ENCODE assay signal across 9 cellular contexts in the genomic region with DNA sequence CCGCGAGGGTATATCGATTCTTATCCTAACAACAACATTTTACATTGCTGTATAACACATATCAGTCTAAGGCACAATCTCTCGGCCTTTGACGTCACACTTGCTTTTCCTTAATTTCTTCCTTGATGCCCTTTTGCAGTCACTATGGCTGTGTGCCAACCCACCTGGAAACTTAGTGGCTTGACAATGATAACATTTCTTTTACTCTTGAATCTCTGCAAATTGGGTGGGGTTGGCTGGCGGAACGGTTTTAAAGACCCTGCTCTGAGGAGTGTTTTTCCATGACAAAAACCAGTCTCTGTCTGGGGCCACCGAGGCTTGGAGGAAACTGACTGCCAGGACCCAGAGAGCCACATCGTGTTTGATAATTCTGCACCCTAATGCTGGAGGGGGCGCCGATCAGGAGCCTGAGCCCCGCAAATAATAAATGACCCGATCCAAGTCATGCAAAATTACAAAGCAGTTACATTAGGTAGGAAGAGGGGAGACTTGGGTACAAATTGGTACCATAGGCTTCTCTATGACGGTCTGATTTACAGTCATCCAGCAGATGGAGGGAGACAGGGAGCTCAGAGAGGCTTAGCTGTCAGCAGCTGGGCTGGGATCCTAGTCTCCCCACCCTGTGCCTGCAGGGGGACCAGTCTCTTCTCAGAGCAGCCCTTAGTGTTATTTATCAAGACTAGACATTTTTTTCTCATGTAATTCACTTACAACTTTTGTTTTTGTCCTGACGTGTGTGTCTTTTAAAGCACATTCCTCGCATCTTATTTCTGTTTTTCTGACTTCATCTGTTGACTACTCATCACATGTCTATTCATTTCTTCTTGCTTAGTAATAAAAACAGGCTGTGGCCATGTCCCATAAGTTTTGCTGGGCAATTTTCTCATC.
A peak's percentile ranks its signal among the peaks of the same experiment; 100 is the strongest.
DNase-seq lines count a peak whose midpoint lies in the region; ATAC-seq and TF ChIP-seq lines count a peak whose summit lies in the region.
"Had no signal": no experiment of that assay in that cellular context is flagged by ENCODE, and none has a peak within 500 bp of the region (broad histone marks: within the 10 kb centered on the region; RNA-seq: fewer than 3 reads in every experiment).

No MANE protein-coding gene starts in this region.

- no peak overlapping the region for H2AFZ ChIP-seq in PC-9

- TF ChIP-seq CTCF in thyroid gland (IDR thresholded peaks at IDR 0.05): no peak
- TF ChIP-seq CTCF in PC-9 (conservative IDR thresholded peaks at IDR 0.05): no peak

- no peaks in the 10 kb centered on the region for H3K9me3 ChIP-seq in T-helper 17 cell (ENCODE audit: control insufficient read depth, low read length, poor library complexity, severe bottlenecking)
- no peaks in the 10 kb centered on the region for H3K9me3 ChIP-seq in thyroid gland
- no peaks in the 10 kb centered on the region for H3K9me3 ChIP-seq in PC-9 (ENCODE audit: insufficient read depth, low read depth)

- H3K4me1 ChIP-seq in thyroid gland (peaks cover 12 to 18% of the 10 kb centered on the region in 2 donors), PC-9 (replicated peaks; ENCODE audit: insufficient read depth) (no peaks in the 10 kb centered on the region)

- DNase-seq in activated CD4-positive, alpha-beta T cell treated with anti-CD3 and anti-CD28 coated beads, Interleukin-2, amount 10 ng/mL, durations not matched to agents 24 days and 14 days: no peak
- no peak for DNase-seq in activated CD4-positive, alpha-beta T cell treated with anti-CD3 and anti-CD28 coated beads, Interleukin-2, amount 50 U/mL, for 1 hour
- DNase-seq in T-helper 17 cell (no peak), glomerular visceral epithelial cell (ENCODE audit: extremely low spot score) (peak; percentile 21), thyroid gland (no peak), HPDE6-E6E7 (ENCODE audit: extremely low spot score) (no peak), PC-9 (no peak)
- DNase-seq: DND-41 had no signal

- H3K4me3 Mint-ChIP-seq in activated CD4-positive, alpha-beta T cell treated with anti-CD3 and anti-CD28 coated beads, Interleukin-2, amount 10 ng/mL, durations not matched to agents 24 days and 14 days: peak overlapping the region; percentile 82
- H3K4me3 Mint-ChIP-seq in T-helper 17 cell: peak overlapping the region; percentile 75

- no peak overlapping the region for H3K4me2 ChIP-seq in PC-9

- H3F3A ChIP-seq in PC-9 (ENCODE audit: insufficient read depth, low read depth): no peaks in the 10 kb centered on the region

- no peak for ATAC-seq in T-helper 17 cell
- no peak for ATAC-seq in GM18519 (IDR thresholded peaks at IDR 0.05; ENCODE audit: low FRiP score, unreplicated experiment)

- H4K20me1 ChIP-seq in PC-9 (ENCODE audit: insufficient read depth): no peaks in the 10 kb centered on the region

- H3K27me3 Mint-ChIP-seq in activated CD4-positive, alpha-beta T cell treated with anti-CD3 and anti-CD28 coated beads, Interleukin-2, amount 10 ng/mL, durations not matched to agents 24 days and 14 days: no peaks in the 10 kb centered on the region
- H3K27me3 Mint-ChIP-seq in T-helper 17 cell: no peaks in the 10 kb centered on the region

- H3K9me2 ChIP-seq in PC-9 (ENCODE audit: insufficient read depth): no peaks in the 10 kb centered on the region

- peaks cover 41% of the 10 kb centered on the region for H3K4me1 Mint-ChIP-seq in activated CD4-positive, alpha-beta T cell treated with anti-CD3 and anti-CD28 coated beads, Interleukin-2, amount 10 ng/mL, durations not matched to agents 24 days and 14 days
- H3K4me1 Mint-ChIP-seq in T-helper 17 cell: peaks cover 30% of the 10 kb centered on the region

- BruUV-seq in PC-9 (replicated peaks; lab: Mats Ljungman, UMichigan): no TSS peak

- H3K27me3 ChIP-seq in thyroid gland (no peaks in the 10 kb centered on the region), PC-9 (ENCODE audit: insufficient read depth, low read depth) (no peaks in the 10 kb centered on the region)

- intact Hi-C loops in activated CD4-positive, alpha-beta T cell treated with anti-CD3 and anti-CD28 coated beads, Interleukin-2, amount 10 ng/mL, durations not matched to agents 24 days and 14 days (cut with micrococcal nuclease): loop anchor here (1.0 kb wide), 1 partner anchor 17 kb away; no protein-coding TSS in a partner anchor
- intact Hi-C loops in thyroid gland (cut with DNase I): no loop called here
- intact Hi-C loops in PC-9 (cut with micrococcal nuclease; ENCODE audit: unreplicated experiment): no loop called here

- H3K4me3 ChIP-seq in thyroid gland (replicated peaks in 1 of 3): no peak overlapping the region
- no peak overlapping the region for H3K4me3 ChIP-seq in PC-9

- peak overlapping the region in 2 of 3 donors; percentile 1 to 44 for H3K27ac ChIP-seq in thyroid gland
- no peak overlapping the region for H3K27ac ChIP-seq in PC-9

- POLR2A ChIA-PET in PC-9 (lab: Charles Lee; ENCODE audit: unreplicated experiment): no interaction called here

- peak overlapping the region; percentile 57 for H3K27ac Mint-ChIP-seq in activated CD4-positive, alpha-beta T cell treated with anti-CD3 and anti-CD28 coated beads, Interleukin-2, amount 10 ng/mL, durations not matched to agents 24 days and 14 days
- peak overlapping the region; percentile 34 for H3K27ac Mint-ChIP-seq in T-helper 17 cell

- H3K9me3 Mint-ChIP-seq in activated CD4-positive, alpha-beta T cell treated with anti-CD3 and anti-CD28 coated beads, Interleukin-2, amount 10 ng/mL, durations not matched to agents 24 days and 14 days: no peaks in the 10 kb centered on the region

- 78 to 81% methylated on average over 15 to 16 of the region's 16 CpGs for WGBS in thyroid gland, 2 donors

- CTCF ChIA-PET in PC-9 (lab: Charles Lee): no interaction called here

- no peak for TF ChIP-seq POLR2A in thyroid gland (IDR thresholded peaks at IDR 0.05)

- no peaks in the 10 kb centered on the region for H3K36me3 Mint-ChIP-seq in activated CD4-positive, alpha-beta T cell treated with anti-CD3 and anti-CD28 coated beads, Interleukin-2, amount 10 ng/mL, durations not matched to agents 24 days and 14 days (ENCODE audit: low read depth)
- no peaks in the 10 kb centered on the region for H3K36me3 Mint-ChIP-seq in T-helper 17 cell (ENCODE audit: low read depth)

- no peaks in the 10 kb centered on the region for H3K79me2 ChIP-seq in PC-9 (ENCODE audit: low read depth)

- H3K36me3 ChIP-seq in thyroid gland (no peaks in the 10 kb centered on the region), PC-9 (ENCODE audit: low read depth) (no peaks in the 10 kb centered on the region)
